Comparison of ENCODE assay signal across 8 cellular contexts in genomic region chr15:67135494-67135893, GRCh38.
A peak's percentile ranks its signal among the peaks of the same experiment; 100 is the strongest.
DNase-seq lines count a peak whose midpoint lies in the region; ATAC-seq and TF ChIP-seq lines count a peak whose summit lies in the region.
"Had no signal": no experiment of that assay in that cellular context is flagged by ENCODE, and none has a peak within 500 bp of the region (broad histone marks: within the 10 kb centered on the region; RNA-seq: fewer than 3 reads in every experiment).

No MANE protein-coding gene starts in this region.

- 37 to 48% methylated on average over 4 of the region's 4 CpGs for WGBS in GM23248 (ENCODE audit: low coverage in 1 of 2, low lambda C conversion rate in 2 of 2, missing lambda C conversion rate in 2 of 2), 2 experiments
- WGBS in hepatocyte (ENCODE audit: low lambda C conversion rate, missing lambda C conversion rate) = 57% methylated on average over 4 of the region's 4 CpGs

- no peaks in the 10 kb centered on the region for H4K20me1 ChIP-seq in GM23248 (ENCODE audit: insufficient read depth)
- peaks cover 52% of the 10 kb centered on the region for H4K20me1 ChIP-seq in hepatocyte (ENCODE audit: insufficient read depth, poor library complexity, severe bottlenecking)

- H3K9me3 Mint-ChIP-seq in activated CD4-positive, alpha-beta memory T cell treated with anti-CD3 and anti-CD28 coated beads for 36 hours = no peaks in the 10 kb centered on the region

- CTCF ChIA-PET in activated CD4-positive, alpha-beta memory T cell treated with anti-CD3 and anti-CD28 coated beads for 36 hours (lab: Charles Lee) = interaction anchor here (1.1 kb wide), 1 partner anchor 15 kb away, joined by 3 read pairs; no protein-coding TSS in a partner anchor

- DNase-seq in GM23248 = peak; percentile 65
- DNase-seq in activated CD4-positive, alpha-beta memory T cell treated with anti-CD3 and anti-CD28 coated beads for 36 hours = no peak
- peak; percentile 44 for DNase-seq in hepatocyte (ENCODE audit: low spot score)
- no peak for DNase-seq in inferior parietal cortex (ENCODE audit: extremely low spot score)
- DNase-seq: amygdala had no signal

- H2AFZ ChIP-seq in GM23248 (no peak overlapping the region), hepatocyte (no peak overlapping the region)

- peak overlapping the region; percentile 54 for H3K27ac ChIP-seq in GM23248
- peak overlapping the region; percentile 85 for H3K27ac ChIP-seq in hepatocyte
- peak overlapping the region; percentile 69 for H3K27ac ChIP-seq in skeletal muscle tissue (ENCODE audit: low read depth, low read length)

- TF ChIP-seq CTCF in hepatocyte (IDR thresholded peaks at IDR 0.05; ENCODE audit: poor library complexity) = peak; percentile 17

- POLR2A ChIA-PET in activated CD4-positive, alpha-beta memory T cell treated with anti-CD3 and anti-CD28 coated beads for 36 hours (lab: Charles Lee) = interaction anchor here (0.9 to 3.2 kb wide), 10 partner anchors 9 to 54 kb away, joined by 3 to 26 read pairs (median 6); no protein-coding TSS in a partner anchor

- H3K4me2 ChIP-seq in GM23248 (ENCODE audit: unreplicated experiment) (peak overlapping the region; percentile 25), hepatocyte (peak overlapping the region; percentile 44)

- H3F3A ChIP-seq in GM23248 (ENCODE audit: insufficient read depth) = peaks cover 32% of the 10 kb centered on the region; the same call in 1 of the 2 replicates

- H3K4me3 ChIP-seq in GM23248 (no peak overlapping the region), hepatocyte (no peak overlapping the region), skeletal muscle tissue (ENCODE audit: low read length in 3 of 3) (no peak overlapping the region)

- ATAC-seq in GM19328 (IDR thresholded peaks at IDR 0.05; ENCODE audit: unreplicated experiment) (no peak), HG03460 (IDR thresholded peaks at IDR 0.05; ENCODE audit: unreplicated experiment) (no peak)

- peak overlapping the region; percentile 58 for H3K9ac ChIP-seq in GM23248
- no peak overlapping the region for H3K9ac ChIP-seq in skeletal muscle tissue (ENCODE audit: low read depth in 1 of 3, low read length in 3 of 3)

- H3K4me1 ChIP-seq in GM23248 (ENCODE audit: insufficient read depth) (peaks cover 76% of the 10 kb centered on the region), hepatocyte (ENCODE audit: insufficient read depth) (peaks cover 62% of the 10 kb centered on the region), skeletal muscle tissue (ENCODE audit: control insufficient read depth in 3 of 3, insufficient read depth in 3 of 3, low read length in 3 of 3) (peaks cover 85 to 90% (median 87%) of the 10 kb centered on the region in 3 donors)

- peaks cover 90% of the 10 kb centered on the region for H3K4me1 Mint-ChIP-seq in activated CD4-positive, alpha-beta memory T cell treated with anti-CD3 and anti-CD28 coated beads for 36 hours (ENCODE audit: low read depth)

- H3K36me3 ChIP-seq in GM23248 (ENCODE audit: low read depth) (no peaks in the 10 kb centered on the region), hepatocyte (replicated peaks; ENCODE audit: insufficient read depth, low read depth) (no peaks in the 10 kb centered on the region), skeletal muscle tissue (ENCODE audit: control insufficient read depth in 3 of 3, insufficient read depth in 3 of 3, low read length in 3 of 3) (no peaks in the 10 kb centered on the region)

- H3K27me3 Mint-ChIP-seq in activated CD4-positive, alpha-beta memory T cell treated with anti-CD3 and anti-CD28 coated beads for 36 hours = no peaks in the 10 kb centered on the region

- H3K27me3 ChIP-seq in GM23248 (replicated peaks; ENCODE audit: insufficient read depth) (no peaks in the 10 kb centered on the region), hepatocyte (no peaks in the 10 kb centered on the region), skeletal muscle tissue (ENCODE audit: control insufficient read depth in 3 of 3, insufficient read depth in 3 of 3, low read length in 3 of 3) (no peaks in the 10 kb centered on the region)

- H3K79me2 ChIP-seq in GM23248 (ENCODE audit: insufficient read depth) (peaks cover 100% of the 10 kb centered on the region), hepatocyte (peaks cover 93% of the 10 kb centered on the region)

- H3K9me3 ChIP-seq in GM23248 (ENCODE audit: low read depth) (no peaks in the 10 kb centered on the region), hepatocyte (ENCODE audit: low read depth) (no peaks in the 10 kb centered on the region), skeletal muscle tissue (ENCODE audit: control insufficient read depth in 3 of 3, low read length in 3 of 3) (no peaks in the 10 kb centered on the region)

- intact Hi-C loops in activated CD4-positive, alpha-beta memory T cell treated with anti-CD3 and anti-CD28 coated beads for 36 hours (cut with micrococcal nuclease) = no loop called here

- H3K9me2 ChIP-seq in GM23248 (ENCODE audit: insufficient read depth) = no peaks in the 10 kb centered on the region
- H3K9me2 ChIP-seq in hepatocyte (replicated peaks; ENCODE audit: insufficient read depth) = no peaks in the 10 kb centered on the region

- H3K27ac Mint-ChIP-seq in activated CD4-positive, alpha-beta memory T cell treated with anti-CD3 and anti-CD28 coated beads for 36 hours = peak overlapping the region; percentile 95

- in situ Hi-C loops in GM23248 (cut with MboI) = no loop called here

- H3K36me3 Mint-ChIP-seq in activated CD4-positive, alpha-beta memory T cell treated with anti-CD3 and anti-CD28 coated beads for 36 hours = peaks cover 4% of the 10 kb centered on the region

- H3K4me3 Mint-ChIP-seq in activated CD4-positive, alpha-beta memory T cell treated with anti-CD3 and anti-CD28 coated beads for 36 hours = peak overlapping the region; percentile 82

Comparison
In these comparisons a context has a peak if more than half of its experiments do, and no peak if none do; other contexts are left out.
1. DNase-seq: peak in GM23248 (single experiment) and hepatocyte (single experiment); none in activated CD4-positive, alpha-beta memory T cell treated with anti-CD3 and anti-CD28 coated beads for 36 hours (single experiment) and inferior parietal cortex (single experiment).
2. Peak in every context shown above with its lines, with median percentiles within 50 percentile points of each other: H3K27ac ChIP-seq.